In the genomic region with DNA sequence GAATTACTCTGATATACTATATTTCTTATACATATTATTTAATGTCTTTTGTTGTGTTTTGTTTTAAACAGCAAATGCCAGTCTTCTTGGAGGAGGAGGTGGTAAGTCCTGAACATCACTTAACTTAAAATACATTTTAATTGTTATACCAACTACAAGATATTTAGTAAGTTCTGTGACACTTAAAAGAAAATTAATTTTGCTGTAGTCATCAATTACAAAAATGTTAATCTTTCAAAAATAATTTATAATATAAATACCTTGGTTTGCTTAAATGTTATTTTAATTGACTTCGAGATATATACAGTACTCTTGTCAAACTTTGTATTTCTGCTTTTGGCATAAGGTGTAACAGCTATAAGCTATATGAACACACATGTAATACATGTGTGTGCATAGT, we compare ENCODE assay signal across 22 cellular contexts.
"Had no signal": no experiment of that assay in that cellular context is flagged by ENCODE, and none has a peak within 500 bp of the region (broad histone marks: within the 10 kb centered on the region; RNA-seq: fewer than 3 reads in every experiment).

No MANE protein-coding gene starts in this region.

- H3K27me3 ChIP-seq: colonic mucosa, foreskin keratinocyte, gastrocnemius medialis, heart right ventricle, left lung had no signal

- H3K4me3 ChIP-seq: colonic mucosa, gastrocnemius medialis, heart right ventricle, left lung, lower lobe of right lung, mucosa of descending colon had no signal

- H3K27ac ChIP-seq: colonic mucosa, gastrocnemius medialis, heart right ventricle, left lung, lower lobe of right lung had no signal

- ATAC-seq: effector memory CD8-positive, alpha-beta T cell; esophagus mucosa; foreskin keratinocyte; gastrocnemius medialis; heart right ventricle; left cardiac atrium; left lung; left ventricle myocardium superior; lower lobe of right lung; mucosa of descending colon; naive thymus-derived CD8-positive, alpha-beta T cell had no signal

- DNase-seq: colonic mucosa; cortex of kidney; effector CD8-positive, alpha-beta T cell; effector memory CD8-positive, alpha-beta T cell; endodermal cell; erythroblast; gastrocnemius medialis; glutamatergic neuron; head of caudate nucleus; heart right ventricle; hippocampal formation; islet precursor cell; left cardiac atrium; left lung; left ventricle myocardium superior; lower lobe of right lung; mesenchymal stem cell; mucosa of descending colon; naive B cell; naive thymus-derived CD8-positive, alpha-beta T cell had no signal

- H3K4me1 ChIP-seq: colonic mucosa, gastrocnemius medialis, heart right ventricle, left lung, lower lobe of right lung had no signal

- H3K36me3 ChIP-seq: colonic mucosa, gastrocnemius medialis, heart right ventricle, left lung, lower lobe of right lung had no signal

- H3K9me3 ChIP-seq: colonic mucosa, gastrocnemius medialis, heart right ventricle, left lung, lower lobe of right lung, mucosa of descending colon had no signal
